Comparison of ENCODE assay signal across 15 cellular contexts in genomic region chr15:62769604-62770003, GRCh38.
DNase-seq lines count a peak whose midpoint lies in the region; TF ChIP-seq lines count a peak whose summit lies in the region.
"Had no signal": no experiment of that assay in that cellular context is flagged by ENCODE, and none has a peak within 500 bp of the region (broad histone marks: within the 10 kb centered on the region; RNA-seq: fewer than 3 reads in every experiment).

No MANE protein-coding gene starts in this region.

- no peaks in the 10 kb centered on the region for H3K36me3 Mint-ChIP-seq in activated naive CD4-positive, alpha-beta T cell treated with anti-CD3 and anti-CD28 coated beads, Interleukin-2, amount 10 ng/mL, durations not matched to agents 7 days and 5 days

- H3K27ac ChIP-seq in brain microvascular endothelial cell, result peak overlapping the region; percentile 50
- H3K27ac ChIP-seq: ovary, tibial artery had no signal

- no peak overlapping the region for H3K27ac Mint-ChIP-seq in activated naive CD4-positive, alpha-beta T cell treated with anti-CD3 and anti-CD28 coated beads, Interleukin-2, amount 10 ng/mL, durations not matched to agents 7 days and 5 days
- H3K27ac Mint-ChIP-seq: WTC11 had no signal

- peaks cover 23% of the 10 kb centered on the region for H3K36me3 ChIP-seq in MG63
- H3K36me3 ChIP-seq in brain microvascular endothelial cell (replicated peaks), result no peaks in the 10 kb centered on the region
- H3K36me3 ChIP-seq: ovary had no signal

- H3K4me3 Mint-ChIP-seq in activated naive CD4-positive, alpha-beta T cell treated with anti-CD3 and anti-CD28 coated beads, Interleukin-2, amount 10 ng/mL, durations not matched to agents 7 days and 5 days, result no peak overlapping the region
- H3K4me3 Mint-ChIP-seq: WTC11 had no signal

- H3K9me3 Mint-ChIP-seq in activated naive CD4-positive, alpha-beta T cell treated with anti-CD3 and anti-CD28 coated beads, Interleukin-2, amount 10 ng/mL, durations not matched to agents 7 days and 5 days, result no peaks in the 10 kb centered on the region

- H3K9me3 ChIP-seq in MG63, result no peaks in the 10 kb centered on the region
- H3K9me3 ChIP-seq: ovary, tibial artery had no signal

- H3K4me1 Mint-ChIP-seq in activated naive CD4-positive, alpha-beta T cell treated with anti-CD3 and anti-CD28 coated beads, Interleukin-2, amount 10 ng/mL, durations not matched to agents 7 days and 5 days, result no peaks in the 10 kb centered on the region
- H3K4me1 Mint-ChIP-seq: WTC11 had no signal

- H3K27me3 ChIP-seq in MG63 (no peaks in the 10 kb centered on the region), brain microvascular endothelial cell (replicated peaks) (no peaks in the 10 kb centered on the region)
- H3K27me3 ChIP-seq: ovary, tibial artery had no signal

- in situ Hi-C loops in brain microvascular endothelial cell (cut with HindIII; ENCODE audit: low pct_ligation_motif_present, low sequenced_read_pairs), result no loop called here

- TF ChIP-seq CTCF in brain microvascular endothelial cell (IDR thresholded peaks at IDR 0.05; ENCODE audit: low read depth, low read length, missing control alignments), result no peak

- peak; percentile 60 for DNase-seq in AG20443 (ENCODE audit: low spot score)
- peak; percentile 41 for DNase-seq in MG63
- DNase-seq in brain microvascular endothelial cell, result peak; percentile 65
- peak; percentile 82 for DNase-seq in kidney tubule cell (ENCODE audit: low spot score)
- no peak for DNase-seq in GM19238 (ENCODE audit: insufficient read length, low spot score)
- no peak for DNase-seq in OCI-M1 (lab: John Stamatoyannopoulos, UW)
- DNase-seq in activated naive CD4-positive, alpha-beta T cell treated with anti-CD3 and anti-CD28 coated beads, Interleukin-2, amount 10 ng/mL, durations not matched to agents 7 days and 5 days, result no peak
- no peak for DNase-seq in dedifferentiated amniotic fluid mesenchymal stem cell (ENCODE audit: extremely low spot score)
- DNase-seq: activated naive CD4-positive, alpha-beta T cell treated with Interleukin-2 at 50 U/mL for 16 hours; AML-193; Karpas-422; NCI-H2081; ovary; tibial artery had no signal

- no peaks in the 10 kb centered on the region for H3K27me3 Mint-ChIP-seq in activated naive CD4-positive, alpha-beta T cell treated with anti-CD3 and anti-CD28 coated beads, Interleukin-2, amount 10 ng/mL, durations not matched to agents 7 days and 5 days

- CTCF ChIA-PET in activated naive CD4-positive, alpha-beta T cell treated with anti-CD3 and anti-CD28 coated beads, Interleukin-2, amount 10 ng/mL, durations not matched to agents 7 days and 5 days (lab: Charles Lee), result no interaction called here

- no peak overlapping the region for H3K4me3 ChIP-seq in MG63
- no peak overlapping the region for H3K4me3 ChIP-seq in brain microvascular endothelial cell (ENCODE audit: low read depth, low read length)
- H3K4me3 ChIP-seq: ovary, tibial artery had no signal

Comparison
In these comparisons a context has a peak if more than half of its experiments do, and no peak if none do; other contexts are left out.
1. DNase-seq: peak in AG20443 (single experiment), MG63 (single experiment), brain microvascular endothelial cell (single experiment) and kidney tubule cell (single experiment); none in GM19238 (single experiment), OCI-M1 (single experiment), activated naive CD4-positive, alpha-beta T cell treated with anti-CD3 and anti-CD28 coated beads, Interleukin-2, amount 10 ng/mL, durations not matched to agents 7 days and 5 days (single experiment) and dedifferentiated amniotic fluid mesenchymal stem cell (single experiment).